ENCODE assay signal across 8 cellular contexts in the genomic region with DNA sequence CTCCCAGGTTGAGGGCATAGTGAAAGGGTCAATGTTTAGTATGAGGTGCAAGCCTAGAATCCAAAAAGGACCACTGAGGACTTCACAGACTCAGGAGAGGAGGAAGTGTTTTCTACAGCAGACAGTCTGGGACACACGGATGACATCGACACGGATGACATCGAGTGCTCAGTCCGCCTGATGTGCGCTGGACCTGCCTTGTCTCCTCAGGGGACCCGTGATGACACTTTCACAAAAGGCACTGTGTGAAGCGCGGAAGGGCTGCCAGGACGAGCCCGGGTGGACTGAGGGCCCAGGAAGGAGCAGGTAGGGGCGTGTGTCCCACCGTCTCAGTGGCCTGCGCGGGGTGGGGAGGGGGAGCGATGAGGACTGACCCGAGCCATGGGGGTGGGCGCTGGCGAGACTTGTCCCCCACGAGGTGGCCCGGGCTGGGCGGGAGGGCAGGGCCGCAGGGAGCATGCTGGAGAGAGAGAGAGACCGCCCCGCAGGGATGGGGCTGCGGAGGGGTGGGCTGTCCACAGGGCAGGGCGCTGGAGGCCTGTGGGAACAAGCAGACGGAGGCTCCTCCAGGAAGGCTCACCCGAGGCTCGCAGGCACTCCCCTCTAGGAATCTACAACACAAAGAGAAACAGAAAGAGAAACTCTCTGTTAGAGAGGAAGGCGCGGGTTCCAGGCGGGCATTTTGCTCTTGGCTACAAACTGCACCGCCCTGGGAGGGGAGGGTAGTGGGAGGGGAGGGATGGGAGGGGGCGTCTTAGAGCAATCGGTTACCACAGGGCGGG. TPM values are rescaled to one million over a fixed set of nuclear protein-coding genes. Genes with fewer than 3 reads are reported as not detected.
DNase-seq lines count a peak whose midpoint lies in the region; ATAC-seq and TF ChIP-seq lines count a peak whose summit lies in the region.

No MANE protein-coding gene starts in this region.

- CTCF ChIA-PET in CD8-positive, alpha-beta T cell (lab: Charles Lee): interaction anchor here (0.6 to 1.1 kb wide), 2 partner anchors 71 to 166 kb away, joined by 3 to 4 read pairs; no protein-coding TSS in a partner anchor

- H3K27me3 ChIP-seq in CD8-positive, alpha-beta T cell (ENCODE audit: insufficient read depth, low read length): no peaks in the 10 kb centered on the region
- H3K27me3 ChIP-seq in prostate gland (replicated peaks; ENCODE audit: insufficient read depth): no peaks in the 10 kb centered on the region

- H3K4me3 Mint-ChIP-seq in CD8-positive, alpha-beta T cell: peak overlapping the region; percentile 89
- H3K4me3 Mint-ChIP-seq in activated naive CD8-positive, alpha-beta T cell treated with anti-CD3 and anti-CD28 coated beads, Interleukin-2, amount 50 U/mL, for 24 hours: peak overlapping the region; percentile 98

- no peaks in the 10 kb centered on the region for H3K27me3 Mint-ChIP-seq in CD8-positive, alpha-beta T cell (ENCODE audit: low read depth)
- H3K27me3 Mint-ChIP-seq in activated naive CD8-positive, alpha-beta T cell treated with anti-CD3 and anti-CD28 coated beads, Interleukin-2, amount 50 U/mL, for 24 hours: peaks cover 3% of the 10 kb centered on the region

- no peaks in the 10 kb centered on the region for H3K36me3 ChIP-seq in CD8-positive, alpha-beta T cell (ENCODE audit: insufficient read depth, low read length)
- peaks cover 0 to 3% of the 10 kb centered on the region in 2 donors for H3K36me3 ChIP-seq in prostate gland

- intact Hi-C loops in CD8-positive, alpha-beta T cell (cut with DNase I, micrococcal nuclease): loop anchor here in 1 of 2 experiments (5.0 kb wide), 1 partner anchor 347 kb away; no protein-coding TSS in a partner anchor
- intact Hi-C loops in prostate gland (cut with DNase I): loop anchor here (5.0 kb wide), 2 partner anchors 42 to 347 kb away; no protein-coding TSS in a partner anchor

- H3K4me1 Mint-ChIP-seq in CD8-positive, alpha-beta T cell (ENCODE audit: low read depth): peaks cover 85% of the 10 kb centered on the region
- peaks cover 96% of the 10 kb centered on the region for H3K4me1 Mint-ChIP-seq in activated naive CD8-positive, alpha-beta T cell treated with anti-CD3 and anti-CD28 coated beads, Interleukin-2, amount 50 U/mL, for 24 hours

- peaks cover 33% of the 10 kb centered on the region for H3K36me3 Mint-ChIP-seq in CD8-positive, alpha-beta T cell
- peaks cover 57% of the 10 kb centered on the region for H3K36me3 Mint-ChIP-seq in activated naive CD8-positive, alpha-beta T cell treated with anti-CD3 and anti-CD28 coated beads, Interleukin-2, amount 50 U/mL, for 24 hours (ENCODE audit: low read depth)

- no peak for TF ChIP-seq CTCF in CD8-positive, alpha-beta T cell (IDR thresholded peaks at IDR 0.05)
- TF ChIP-seq CTCF in prostate gland (IDR thresholded peaks at IDR 0.05): no peak

- no peaks in the 10 kb centered on the region for H3K9me3 Mint-ChIP-seq in CD8-positive, alpha-beta T cell
- H3K9me3 Mint-ChIP-seq in activated naive CD8-positive, alpha-beta T cell treated with anti-CD3 and anti-CD28 coated beads, Interleukin-2, amount 50 U/mL, for 24 hours: no peaks in the 10 kb centered on the region

- H3K9me3 ChIP-seq in CD8-positive, alpha-beta T cell (ENCODE audit: low read length): no peaks in the 10 kb centered on the region
- H3K9me3 ChIP-seq in prostate gland: no peaks in the 10 kb centered on the region

- peak overlapping the region; percentile 100 for H3K27ac Mint-ChIP-seq in CD8-positive, alpha-beta T cell
- H3K27ac Mint-ChIP-seq in activated naive CD8-positive, alpha-beta T cell treated with anti-CD3 and anti-CD28 coated beads, Interleukin-2, amount 50 U/mL, for 24 hours: peak overlapping the region; percentile 100

- TF ChIP-seq POLR2A in prostate gland (IDR thresholded peaks at IDR 0.05): no peak

- peak in 6 of 7 experiments; percentile 39 to 81 (median 64) for DNase-seq in CD8-positive, alpha-beta T cell
- DNase-seq in SKM-1 (lab: John Stamatoyannopoulos, UW; ENCODE audit: unreplicated experiment): peak; percentile 60
- DNase-seq in activated naive CD8-positive, alpha-beta T cell treated with anti-CD3 and anti-CD28 coated beads, Interleukin-2, amount 50 U/mL, for 24 hours: peak; percentile 77
- DNase-seq in prostate gland (ENCODE audit: low spot score): no peak
- DNase-seq in NCI-H2107 treated with DMSO at 0.1 percent for 48 hours (lab: John Stamatoyannopoulos, UW; ENCODE audit: unreplicated experiment): no peak
- DNase-seq in GM19240 (ENCODE audit: insufficient read length, low spot score): no peak

- H3K27ac ChIP-seq in CD8-positive, alpha-beta T cell (ENCODE audit: low read depth, low read length): peak overlapping the region; percentile 98
- H3K27ac ChIP-seq in prostate gland: peak overlapping the region; percentile 22 to 41

- 63% methylated on average over 37 of the region's 37 CpGs for WGBS in prostate gland

- POLR2A ChIA-PET in CD8-positive, alpha-beta T cell (lab: Charles Lee): interaction anchor here (1.5 to 5.7 kb wide), 6 partner anchors 50 to 152 kb away, joined by 5 to 44 read pairs (median 12); partner anchors contain the start of genes C9orf78, FNBP1 and USP20

- H3K4me3 ChIP-seq in CD8-positive, alpha-beta T cell (ENCODE audit: low read depth, low read length): peak overlapping the region; percentile 33
- no peak overlapping the region for H3K4me3 ChIP-seq in prostate gland

- H3K4me1 ChIP-seq in CD8-positive, alpha-beta T cell (ENCODE audit: insufficient read depth, low read length): peaks cover 89% of the 10 kb centered on the region
- peaks cover 5% of the 10 kb centered on the region for H3K4me1 ChIP-seq in prostate gland (replicated peaks)

- ATAC-seq in CD8-positive, alpha-beta T cell: no peak
- peak; percentile 5 for ATAC-seq in activated naive CD8-positive, alpha-beta T cell treated with anti-CD3 and anti-CD28 coated beads, Interleukin-2, amount 50 U/mL, for 24 hours
- ATAC-seq in HG03457 (IDR thresholded peaks at IDR 0.05; ENCODE audit: unreplicated experiment) (no peak), HG02610 (IDR thresholded peaks at IDR 0.05; ENCODE audit: unreplicated experiment) (no peak)

RNA-seq across cellular contexts. Expression of gene USP20, which starts 54.9 kb away (rescaled TPM):
- 10 to 100 TPM; 83.5 to 91.0 TPM for total RNA-seq in CD8-positive, alpha-beta T cell
- total RNA-seq in prostate gland: 10 to 100 TPM; 34.8 to 53.5 TPM

RNA-seq across cellular contexts. Expression of gene C9orf78, which starts 55.1 kb away (rescaled TPM):
- total RNA-seq in CD8-positive, alpha-beta T cell: 100 to 1,000 TPM; 176 to 190 TPM
- 10 to 100 TPM; 63.7 to 76.8 TPM for total RNA-seq in prostate gland

Comparison
In these comparisons a context has a peak if more than half of its experiments do, and no peak if none do; other contexts are left out.
1. DNase-seq: peak in CD8-positive, alpha-beta T cell (6 of 7), SKM-1 (single experiment) and activated naive CD8-positive, alpha-beta T cell treated with anti-CD3 and anti-CD28 coated beads, Interleukin-2, amount 50 U/mL, for 24 hours (single experiment); none in prostate gland (single experiment), NCI-H2107 treated with DMSO at 0.1 percent for 48 hours (single experiment) and GM19240 (single experiment).